Comparison of ENCODE assay signal across 20 cellular contexts in genomic region chr12:63857771-63858670, GRCh38. TPM values are rescaled to one million over a fixed set of nuclear protein-coding genes. Genes with fewer than 3 reads are reported as not detected.
DNase-seq lines count a peak whose midpoint lies in the region; ATAC-seq and TF ChIP-seq lines count a peak whose summit lies in the region.
"Had no signal": no experiment of that assay in that cellular context is flagged by ENCODE, and none has a peak within 500 bp of the region (broad histone marks: within the 10 kb centered on the region; RNA-seq: fewer than 3 reads in every experiment).

No MANE protein-coding gene starts in this region.

- WGBS in IMR-90 (ENCODE audit: extremely low coverage in 2 of 2, insufficient read length in 1 of 2), 2 experiments: 20% methylated on average over 1 of the region's 6 CpGs; no CpG with 5 or more reads in 1 of the 2 experiments
- 46 to 61% methylated on average over 6 of the region's 6 CpGs for WGBS in body of pancreas, 2 donors
- WGBS in mesenchymal stem cell: 92% methylated on average over 5 of the region's 6 CpGs

- H3K9me3 ChIP-seq in IMR-90 (ENCODE audit: control insufficient read depth, insufficient read depth, low read length) (no peaks in the 10 kb centered on the region), body of pancreas (no peaks in the 10 kb centered on the region), mesenchymal stem cell (ENCODE audit: control insufficient read depth, low read length) (no peaks in the 10 kb centered on the region)
- H3K9me3 ChIP-seq: upper lobe of left lung had no signal

- H3K56ac ChIP-seq in IMR-90 (ENCODE audit: extremely low read depth, insufficient read depth, low read length): no peak overlapping the region

- H4K91ac ChIP-seq in IMR-90 (ENCODE audit: insufficient read depth, low read depth, low read length) (no peak overlapping the region), mesenchymal stem cell (ENCODE audit: low read length) (no peak overlapping the region)

- in situ Hi-C loops in IMR-90 (cut with MboI; ENCODE audit: low sequenced_read_pairs): no loop called here

- no peak overlapping the region for H2BK12ac ChIP-seq in mesenchymal stem cell (ENCODE audit: low read length in 2 of 2)

- no peak overlapping the region for H4K5ac ChIP-seq in IMR-90 (ENCODE audit: low read depth, low read length)

- H3K4me2 ChIP-seq in IMR-90 (ENCODE audit: low read depth, low read length) (peak overlapping the region; percentile 23), mesenchymal stem cell (ENCODE audit: low read length, poor library complexity, severe bottlenecking) (no peak overlapping the region)

- H2AK5ac ChIP-seq in IMR-90 (ENCODE audit: low read depth, low read length) (no peak overlapping the region), mesenchymal stem cell (ENCODE audit: low read length, severe bottlenecking) (no peak overlapping the region)

- H3K18ac ChIP-seq in IMR-90 (ENCODE audit: low read depth, low read length) (no peak overlapping the region), mesenchymal stem cell (ENCODE audit: low read depth in 1 of 2, low read length in 2 of 2) (no peak overlapping the region)

- DNase-seq in IMR-90 (peak; percentile 52), body of pancreas (no peak), mesenchymal stem cell (no peak), NCI-H1694 (lab: John Stamatoyannopoulos, UW) (no peak)
- DNase-seq: activated CD4-positive, alpha-beta T cell treated with anti-CD3 and anti-CD28 coated beads for 36 hours; DMS153; effector CD4-positive, alpha-beta T cell; naive thymus-derived CD4-positive, alpha-beta T cell; NCI-H1930; NCI-H510A; Right ventricle myocardium superior; stimulated activated CD4-positive, alpha-beta T cell treated with anti-CD3 and anti-CD28 coated beads, Interleukin-4, amount 100 ng/mL, for 24 hours; upper lobe of left lung had no signal

- POLR2A ChIA-PET in IMR-90 (lab: Charles Lee; ENCODE audit: unreplicated experiment): no interaction called here

- H3K14ac ChIP-seq in IMR-90 (replicated peaks; ENCODE audit: low read depth, low read length) (no peak overlapping the region), mesenchymal stem cell (ENCODE audit: low read length in 2 of 2) (no peak overlapping the region)

- CTCF ChIA-PET in IMR-90 (lab: Yijun Ruan, JAX): no interaction called here

- H3K79me1 ChIP-seq in IMR-90 (ENCODE audit: low read depth in 1 of 2, low read length in 2 of 2) (peaks cover 0 to 54% of the 10 kb centered on the region in 2 experiments; a peak in 2 of 4 replicates), mesenchymal stem cell (replicated peaks; ENCODE audit: low read length, poor library complexity, severe bottlenecking) (no peaks in the 10 kb centered on the region)

- H2AFZ ChIP-seq in ACC112 (ENCODE audit: low read length, unreplicated experiment) (no peak overlapping the region), IMR-90 (replicated peaks; ENCODE audit: low read length, poor library complexity) (no peak overlapping the region), mesenchymal stem cell (ENCODE audit: low read depth, low read length) (no peak overlapping the region)

- no peak overlapping the region for H4K8ac ChIP-seq in IMR-90 (ENCODE audit: low read depth in 2 of 2, low read length in 2 of 2)
- no peak overlapping the region for H4K8ac ChIP-seq in mesenchymal stem cell (ENCODE audit: low read length)

- H2BK15ac ChIP-seq in IMR-90 (ENCODE audit: low read depth, low read length) (no peak overlapping the region), mesenchymal stem cell (ENCODE audit: low read depth, poor library complexity, severe bottlenecking) (no peak overlapping the region)

- no peak for TF ChIP-seq POLR2A in IMR-90 (IDR thresholded peaks at IDR 0.05; ENCODE audit: low read depth, low read length)
- no peak for TF ChIP-seq POLR2A in body of pancreas (IDR thresholded peaks at IDR 0.05)

- H2BK120ac ChIP-seq in IMR-90 (ENCODE audit: low read depth, low read length) (no peak overlapping the region), mesenchymal stem cell (ENCODE audit: low read depth, low read length) (no peak overlapping the region)

- peaks cover 67% of the 10 kb centered on the region for H4K20me1 ChIP-seq in IMR-90 (ENCODE audit: insufficient read depth, low read length)

- intact Hi-C loops in IMR-90 (cut with micrococcal nuclease): no loop called here
- intact Hi-C loops in body of pancreas (cut with DNase I): no loop called here

- H3K4me3 ChIP-seq in ACC112 (ENCODE audit: low read depth, low read length): no peak overlapping the region
- no peak overlapping the region for H3K4me3 ChIP-seq in IMR-90 (ENCODE audit: insufficient read depth, low read depth, low read length)
- no peak overlapping the region for H3K4me3 ChIP-seq in body of pancreas
- H3K4me3 ChIP-seq in mesenchymal stem cell (ENCODE audit: insufficient read depth in 1 of 2, low read depth in 1 of 2, low read length in 2 of 2): no peak overlapping the region
- H3K4me3 ChIP-seq: lung, upper lobe of left lung had no signal

- no TSS peak for BruUV-seq in IMR-90 (replicated peaks; lab: Mats Ljungman, UMichigan)

- no peaks in the 10 kb centered on the region for H3K27me3 ChIP-seq in ACC112 (ENCODE audit: insufficient read depth, low read length)
- no peaks in the 10 kb centered on the region for H3K27me3 ChIP-seq in IMR-90 (ENCODE audit: control insufficient read depth, insufficient read depth, low read length)
- H3K27me3 ChIP-seq in body of pancreas: no peaks in the 10 kb centered on the region
- no peaks in the 10 kb centered on the region for H3K27me3 ChIP-seq in mesenchymal stem cell (ENCODE audit: control insufficient read depth in 1 of 2, insufficient read depth in 1 of 2, low read length in 2 of 2)
- H3K27me3 ChIP-seq: upper lobe of left lung had no signal

- H3K27ac ChIP-seq in ACC112 (ENCODE audit: low read depth, low read length) (0 out of 2 replicates have a peak overlapping the region, but pooled peaks have one; percentile 0), IMR-90 (ENCODE audit: insufficient read depth, low read length) (no peak overlapping the region), body of pancreas (peak overlapping the region in 3 of 4 donors; percentile 1 to 45 (median 29)), mesenchymal stem cell (ENCODE audit: low read length, poor library complexity, severe bottlenecking) (peak overlapping the region; percentile 32)
- H3K27ac ChIP-seq: upper lobe of left lung had no signal

- H3K36me3 ChIP-seq in ACC112 (ENCODE audit: insufficient read depth, low read length) (no peaks in the 10 kb centered on the region; the same call in 1 of the 2 replicates), IMR-90 (ENCODE audit: control insufficient read depth, insufficient read depth, low read length) (0 out of 2 replicates have a peak, but pooled peaks cover 1% of the 10 kb centered on the region), body of pancreas (replicated peaks in 1 of 2; ENCODE audit: insufficient read depth in 1 of 2, low read depth in 2 of 2) (no peaks in the 10 kb centered on the region), mesenchymal stem cell (ENCODE audit: control insufficient read depth in 1 of 2, insufficient read depth in 2 of 2, low read depth in 1 of 2, low read length in 2 of 2) (peaks cover 3 to 25% of the 10 kb centered on the region in 2 experiments)
- H3K36me3 ChIP-seq: upper lobe of left lung had no signal

- peaks cover 86% of the 10 kb centered on the region for H3K79me2 ChIP-seq in ACC112 (ENCODE audit: control insufficient read depth, insufficient read depth, low read length, unreplicated experiment)

- no peak overlapping the region for H2AK9ac ChIP-seq in IMR-90 (replicated peaks; ENCODE audit: low read depth, low read length, poor library complexity)

- dilution Hi-C loops in IMR-90 (cut with HindIII; ENCODE audit: low sequenced_read_pairs, unreplicated experiment): no loop called here

- TF ChIP-seq CTCF in IMR-90 (conservative IDR thresholded peaks at IDR 0.05; ENCODE audit: low read depth, low read length) (no peak), body of pancreas (IDR thresholded peaks at IDR 0.05) (no peak)

- H3K9me1 ChIP-seq in IMR-90 (ENCODE audit: insufficient read depth, low read length): peaks cover 8% of the 10 kb centered on the region

- no peak overlapping the region for H2BK20ac ChIP-seq in IMR-90 (ENCODE audit: low read depth, low read length)

- no peak for TF ChIP-seq RAD21 in IMR-90 (IDR thresholded peaks at IDR 0.05; ENCODE audit: low read length)

- H3K4ac ChIP-seq in IMR-90 (ENCODE audit: low read depth, low read length) (no peak overlapping the region), mesenchymal stem cell (ENCODE audit: low read depth in 1 of 2, low read length in 2 of 2) (no peak overlapping the region)

- H2BK5ac ChIP-seq in IMR-90 (ENCODE audit: low read depth, low read length, poor library complexity, severe bottlenecking) (peak overlapping the region; percentile 59), mesenchymal stem cell (ENCODE audit: low read depth, low read length, poor library complexity, severe bottlenecking) (no peak overlapping the region)

- H3K23ac ChIP-seq in IMR-90 (ENCODE audit: low read depth, low read length) (no peak overlapping the region), mesenchymal stem cell (ENCODE audit: low read length in 2 of 2) (no peak overlapping the region)

- H3K9ac ChIP-seq in IMR-90 (ENCODE audit: low read depth, low read length): no peak overlapping the region
- peak overlapping the region; percentile 28 for H3K9ac ChIP-seq in mesenchymal stem cell (ENCODE audit: low read length)

- peak; percentile 48 for ATAC-seq in IMR-90 (ENCODE audit: low read depth)
- peak; percentile 27 for ATAC-seq in body of pancreas
- no peak for ATAC-seq in HG03095 (IDR thresholded peaks at IDR 0.05; ENCODE audit: unreplicated experiment)
- ATAC-seq in HG03521 (IDR thresholded peaks at IDR 0.05; ENCODE audit: unreplicated experiment): no peak
- no peak for ATAC-seq in HG03025 (IDR thresholded peaks at IDR 0.05; ENCODE audit: low FRiP score, unreplicated experiment)
- ATAC-seq: activated CD4-positive, alpha-beta T cell treated with anti-CD3 and anti-CD28 coated beads for 36 hours; esophagus mucosa; naive thymus-derived CD4-positive, alpha-beta T cell had no signal

- H3K4me1 ChIP-seq in ACC112 (ENCODE audit: control insufficient read depth, insufficient read depth, low read length, unreplicated experiment): peaks cover 35% of the 10 kb centered on the region
- peaks cover 12% of the 10 kb centered on the region for H3K4me1 ChIP-seq in IMR-90 (ENCODE audit: control insufficient read depth, insufficient read depth, low read length)
- peaks cover 33% of the 10 kb centered on the region for H3K4me1 ChIP-seq in body of pancreas
- peaks cover 12% of the 10 kb centered on the region for H3K4me1 ChIP-seq in mesenchymal stem cell (ENCODE audit: control insufficient read depth, insufficient read depth, low read depth, low read length)

TF ChIP-seq in IMR-90, 13 proteins besides CTCF, POLR2A, EP300 and RAD21 (continues in another document):
- TF ChIP-seq NFE2L2 (IDR thresholded peaks at IDR 0.05; ENCODE audit: low read depth, low read length): no peak
- no peak for TF ChIP-seq RCOR1 (IDR thresholded peaks at IDR 0.05; ENCODE audit: insufficient replicate concordance, low read length)

RNA-seq across cellular contexts. Expression of gene SRGAP1, which starts 13.5 kb away (rescaled TPM):
- total RNA-seq in IMR-90 (2012; rRNA removed): 10.0 and 14.4 TPM in 2 replicates
- 10.2 and 11.0 TPM in 2 replicates for polyA plus RNA-seq in IMR-90 (2012; rRNA removed)
- 3.7 and 5.3 TPM in 2 replicates for polyA plus RNA-seq in IMR-90 (2012; cell fraction: cytosol; rRNA removed)
- polyA plus RNA-seq in IMR-90 (2012; cell fraction: nucleus; rRNA removed; ENCODE audit: low replicate concordance): 29.1 and 33.8 TPM in 2 replicates
- 10 to 100 TPM in 1 of 2 donors, 1 to 10 TPM in 1; 8.8 to 14.8 TPM for total RNA-seq in body of pancreas
- 10.1 TPM for polyA plus RNA-seq in mesenchymal stem cell (2013, experiment 1 of 2)
- polyA plus RNA-seq in mesenchymal stem cell (2013, experiment 2 of 2): 9.9 TPM
- polyA plus RNA-seq: IgD-negative memory B cell had no signal

Comparison
In these comparisons a context has a peak if more than half of its experiments do, and no peak if none do; other contexts are left out.
1. ATAC-seq: peak in IMR-90 (single experiment) and body of pancreas (single experiment); none in HG03095 (single experiment), HG03521 (single experiment) and HG03025 (single experiment).